Comparison of ENCODE assay signal across 17 cellular contexts in genomic region chr16:84550096-84550495, GRCh38. TPM values are rescaled to one million over a fixed set of nuclear protein-coding genes. Genes with fewer than 3 reads are reported as not detected.
DNase-seq lines count a peak whose midpoint lies in the region; ATAC-seq and TF ChIP-seq lines count a peak whose summit lies in the region.
"Had no signal": no experiment of that assay in that cellular context is flagged by ENCODE, and none has a peak within 500 bp of the region (broad histone marks: within the 10 kb centered on the region; RNA-seq: fewer than 3 reads in every experiment).

No MANE protein-coding gene starts in this region.

- H3K27ac ChIP-seq in CD4-positive, alpha-beta T cell (ENCODE audit: low read depth, low read length) = peak overlapping the region; percentile 86
- H3K27ac ChIP-seq in HEK293 (ENCODE audit: extremely low read depth, low read depth, low read length) (no peak overlapping the region), mesodermal cell (ENCODE audit: low read depth, low read length, severe bottlenecking) (peak overlapping the region; percentile 18), left ventricle myocardium inferior (replicated peaks) (no peak overlapping the region)
- H3K27ac ChIP-seq: cardiac muscle cell had no signal

- H3K27ac Mint-ChIP-seq in CD4-positive, alpha-beta T cell = peak overlapping the region; percentile 81
- peak overlapping the region; percentile 96 for H3K27ac Mint-ChIP-seq in activated naive CD8-positive, alpha-beta T cell treated with anti-CD3 and anti-CD28 coated beads for 36 hours
- H3K27ac Mint-ChIP-seq: B cell, memory B cell had no signal

- H3K36me3 Mint-ChIP-seq in CD4-positive, alpha-beta T cell (ENCODE audit: low read depth) = no peaks in the 10 kb centered on the region
- H3K36me3 Mint-ChIP-seq in activated naive CD8-positive, alpha-beta T cell treated with anti-CD3 and anti-CD28 coated beads for 36 hours = peaks cover 61% of the 10 kb centered on the region
- H3K36me3 Mint-ChIP-seq: memory B cell had no signal

- H3K4me1 Mint-ChIP-seq in CD4-positive, alpha-beta T cell (ENCODE audit: low read depth) = peaks cover 19% of the 10 kb centered on the region
- peaks cover 64% of the 10 kb centered on the region for H3K4me1 Mint-ChIP-seq in activated naive CD8-positive, alpha-beta T cell treated with anti-CD3 and anti-CD28 coated beads for 36 hours

- H3K36me3 ChIP-seq in HEK293 (ENCODE audit: control insufficient read depth in 2 of 2, insufficient read depth in 1 of 2, low read length in 2 of 2) (no peaks in the 10 kb centered on the region), mesodermal cell (ENCODE audit: control insufficient read depth, insufficient read depth, low read length) (no peaks in the 10 kb centered on the region), left ventricle myocardium inferior (no peaks in the 10 kb centered on the region)
- H3K36me3 ChIP-seq: cardiac muscle cell had no signal

- H3K4me3 Mint-ChIP-seq in CD4-positive, alpha-beta T cell = no peak overlapping the region
- peak overlapping the region; percentile 84 for H3K4me3 Mint-ChIP-seq in activated naive CD8-positive, alpha-beta T cell treated with anti-CD3 and anti-CD28 coated beads for 36 hours
- H3K4me3 Mint-ChIP-seq: B cell, memory B cell had no signal

- TF ChIP-seq CTCF in CD4-positive, alpha-beta T cell (IDR thresholded peaks at IDR 0.05) = no peak
- TF ChIP-seq CTCF in HEK293 (tag by site-specific recombination; IDR thresholded peaks at IDR 0.05) (no peak), left ventricle myocardium inferior (IDR thresholded peaks at IDR 0.05; ENCODE audit: borderline replicate concordance) (no peak)

- no peak for DNase-seq in CD4-positive, alpha-beta T cell
- DNase-seq in activated naive CD8-positive, alpha-beta T cell treated with anti-CD3 and anti-CD28 coated beads for 36 hours = no peak
- DNase-seq in left lobe of liver (ENCODE audit: low spot score) (no peak), superior temporal gyrus (ENCODE audit: extremely low spot score) (no peak), NCI-H446 (lab: John Stamatoyannopoulos, UW) (no peak), left ventricle myocardium inferior (no peak)
- DNase-seq: activated gamma-delta T cell; DMS79 treated with DMSO at 0.1 percent for 48 hours; effector CD8-positive, alpha-beta T cell; NCI-H1048; NCI-H2171 treated with DMSO at 0.1 percent for 48 hours; nucleus accumbens had no signal

- POLR2A ChIA-PET in CD4-positive, alpha-beta T cell (lab: Charles Lee) = interaction anchor here (1.5 kb wide), 1 partner anchor 66 kb away, joined by 4 read pairs; no protein-coding TSS in a partner anchor
- POLR2A ChIA-PET in HEK293 (lab: Yijun Ruan, JAX) = no interaction called here

- CTCF ChIA-PET in CD4-positive, alpha-beta T cell (lab: Charles Lee) = no interaction called here
- CTCF ChIA-PET in HEK293 (lab: Yijun Ruan, JAX) = no interaction called here

- H3K4me1 ChIP-seq in HEK293 (ENCODE audit: control insufficient read depth, insufficient read depth, low read length) = no peaks in the 10 kb centered on the region
- H3K4me1 ChIP-seq in mesodermal cell (ENCODE audit: control insufficient read depth, insufficient read depth, low read length, poor library complexity, severe bottlenecking) = peaks cover 13% of the 10 kb centered on the region
- peaks cover 5% of the 10 kb centered on the region for H3K4me1 ChIP-seq in left ventricle myocardium inferior

- no peaks in the 10 kb centered on the region for H3K9me3 Mint-ChIP-seq in CD4-positive, alpha-beta T cell
- no peaks in the 10 kb centered on the region for H3K9me3 Mint-ChIP-seq in activated naive CD8-positive, alpha-beta T cell treated with anti-CD3 and anti-CD28 coated beads for 36 hours
- H3K9me3 Mint-ChIP-seq: memory B cell had no signal

- H3K4me3 ChIP-seq in HEK293 (ENCODE audit: low read depth, low read length) = no peak overlapping the region
- H3K4me3 ChIP-seq in mesodermal cell (ENCODE audit: extremely low read depth, insufficient read depth, low read length, poor library complexity, severe bottlenecking) = no peak overlapping the region
- H3K4me3 ChIP-seq in left ventricle myocardium inferior = no peak overlapping the region
- H3K4me3 ChIP-seq: cardiac muscle cell had no signal

- no peaks in the 10 kb centered on the region for H3K27me3 ChIP-seq in CD4-positive, alpha-beta T cell (ENCODE audit: control insufficient read depth, insufficient read depth, low read length)
- peaks cover 26% of the 10 kb centered on the region for H3K27me3 ChIP-seq in left ventricle myocardium inferior (ENCODE audit: low read depth)
- H3K27me3 ChIP-seq: cardiac muscle cell had no signal

- intact Hi-C loops in CD4-positive, alpha-beta T cell (cut with DNase I, micrococcal nuclease) = no loop called here
- intact Hi-C loops in left ventricle myocardium inferior (cut with micrococcal nuclease) = no loop called here

- no peak for ATAC-seq in CD4-positive, alpha-beta T cell (ENCODE audit: poor library complexity)
- no peak for ATAC-seq in left lobe of liver

- 89 to 92% methylated on average over 3 of the region's 4 CpGs for WGBS in mesodermal cell (ENCODE audit: insufficient coverage in 2 of 2), 2 experiments

- H3K27me3 Mint-ChIP-seq in CD4-positive, alpha-beta T cell = no peaks in the 10 kb centered on the region
- H3K27me3 Mint-ChIP-seq in activated naive CD8-positive, alpha-beta T cell treated with anti-CD3 and anti-CD28 coated beads for 36 hours = no peaks in the 10 kb centered on the region

- no peaks in the 10 kb centered on the region for H3K9me3 ChIP-seq in CD4-positive, alpha-beta T cell (ENCODE audit: control insufficient read depth, low read length)
- H3K9me3 ChIP-seq in HEK293 (ENCODE audit: control insufficient read depth, insufficient read depth, low read depth, low read length) (no peaks in the 10 kb centered on the region), mesodermal cell (ENCODE audit: control insufficient read depth, low read length) (no peaks in the 10 kb centered on the region), left ventricle myocardium inferior (replicated peaks) (no peaks in the 10 kb centered on the region)

TF ChIP-seq in HEK293, 187 proteins besides CTCF, POLR2A, EP300 and RAD21 (continues in another document):
- TF ChIP-seq, protein P1, sequence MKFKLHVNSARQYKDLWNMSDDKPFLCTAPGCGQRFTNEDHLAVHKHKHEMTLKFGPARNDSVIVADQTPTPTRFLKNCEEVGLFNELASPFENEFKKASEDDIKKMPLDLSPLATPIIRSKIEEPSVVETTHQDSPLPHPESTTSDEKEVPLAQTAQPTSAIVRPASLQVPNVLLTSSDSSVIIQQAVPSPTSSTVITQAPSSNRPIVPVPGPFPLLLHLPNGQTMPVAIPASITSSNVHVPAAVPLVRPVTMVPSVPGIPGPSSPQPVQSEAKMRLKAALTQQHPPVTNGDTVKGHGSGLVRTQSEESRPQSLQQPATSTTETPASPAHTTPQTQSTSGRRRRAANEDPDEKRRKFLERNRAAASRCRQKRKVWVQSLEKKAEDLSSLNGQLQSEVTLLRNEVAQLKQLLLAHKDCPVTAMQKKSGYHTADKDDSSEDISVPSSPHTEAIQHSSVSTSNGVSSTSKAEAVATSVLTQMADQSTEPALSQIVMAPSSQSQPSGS (tag by site-specific recombination; IDR thresholded peaks at IDR 0.05; ENCODE audit: low read depth) = peak; percentile 66
- TF ChIP-seq HOXD13 (CRISPR knock-in tag; IDR thresholded peaks at IDR 0.05; ENCODE audit: borderline replicate concordance) (no peak), KLF7 (tag by site-specific recombination; IDR thresholded peaks at IDR 0.05; ENCODE audit: borderline replicate concordance) (no peak), ZSCAN16 (tag by site-specific recombination; IDR thresholded peaks at IDR 0.05) (no peak), ZNF48 (tag by site-specific recombination; IDR thresholded peaks at IDR 0.05) (no peak), ZBTB8A (tag by site-specific recombination; IDR thresholded peaks at IDR 0.05) (no peak), ZBTB21 (tag by site-specific recombination; IDR thresholded peaks at IDR 0.05) (peak; percentile 67), ZNF660 (tag by site-specific recombination; IDR thresholded peaks at IDR 0.05) (0 out of 2 replicates have a peak, but pooled peaks have one; percentile 27), BCL6B (tag by site-specific recombination; IDR thresholded peaks at IDR 0.05) (no peak), ZNF585B (tag by site-specific recombination; IDR thresholded peaks at IDR 0.05) (no peak), FEZF1 (tag by site-specific recombination; IDR thresholded peaks at IDR 0.05) (no peak), ZFHX2 (tag by site-specific recombination; conservative IDR thresholded peaks at IDR 0.05) (no peak), ZNF19 (tag by site-specific recombination; IDR thresholded peaks at IDR 0.05; ENCODE audit: low read depth) (no peak), ZIC2 (tag by site-specific recombination; IDR thresholded peaks at IDR 0.05) (peak; percentile 14; the same call in 1 of the 2 replicates), ZNF548 (tag by site-specific recombination; IDR thresholded peaks at IDR 0.05) (no peak), PRDM1 (tag by site-specific recombination; IDR thresholded peaks at IDR 0.05) (no peak)

RNA-seq across cellular contexts. Expression of gene MEAK7, which starts 45.6 kb away (rescaled TPM):
- total RNA-seq in CD4-positive, alpha-beta T cell = 1 to 10 TPM; 1.9 to 3.7 TPM
- 10 to 100 TPM; 10.4 to 11.3 TPM for total RNA-seq in activated naive CD8-positive, alpha-beta T cell treated with anti-CD3 and anti-CD28 coated beads for 36 hours
- polyA plus RNA-seq in mesodermal cell (2013, experiment 1 of 2) = 19.5 TPM
- polyA plus RNA-seq in mesodermal cell (2013, experiment 2 of 2) = 13.0 TPM
- total RNA-seq in left lobe of liver (2.9 TPM), left ventricle myocardium inferior (5.3 TPM)

Comparison
In these comparisons a context has a peak if more than half of its experiments do, and no peak if none do; other contexts are left out.
1. H3K27ac ChIP-seq: peak in CD4-positive, alpha-beta T cell (single experiment) and mesodermal cell (single experiment); none in HEK293 (single experiment) and left ventricle myocardium inferior (single experiment).